Comparison of ENCODE assay signal across 9 cellular contexts in genomic region chr19:51799311-51799997, GRCh38. TPM values are rescaled to one million over a fixed set of nuclear protein-coding genes. Genes with fewer than 3 reads are reported as not detected.
DNase-seq lines count a peak whose midpoint lies in the region; ATAC-seq and TF ChIP-seq lines count a peak whose summit lies in the region.
"Had no signal": no experiment of that assay in that cellular context is flagged by ENCODE, and none has a peak within 500 bp of the region (broad histone marks: within the 10 kb centered on the region; RNA-seq: fewer than 3 reads in every experiment).

No MANE protein-coding gene starts in this region.

- no peaks in the 10 kb centered on the region for H3K27me3 ChIP-seq in gastroesophageal sphincter
- H3K27me3 ChIP-seq in psoas muscle (ENCODE audit: insufficient read depth in 3 of 3, low read length in 2 of 3) = peaks cover 0 to 3% (median 3%) of the 10 kb centered on the region in 3 donors

- H3K36me3 ChIP-seq in gastroesophageal sphincter = no peaks in the 10 kb centered on the region
- no peaks in the 10 kb centered on the region for H3K36me3 ChIP-seq in psoas muscle (ENCODE audit: insufficient read depth in 1 of 2, low read depth in 1 of 2)

- 17 to 60% methylated on average over 2 to 3 of the region's 13 CpGs for WGBS in gastroesophageal sphincter (ENCODE audit: low coverage in 1 of 2), 2 donors
- WGBS in psoas muscle, 3 donors = 12 to 25% (median 16%) methylated on average over 13 of the region's 13 CpGs

- DNase-seq in ELF-1 (ENCODE audit: low read depth, low spot score) (peak; percentile 2), SK-MEL-5 (ENCODE audit: low read depth, low spot score) (peak; percentile 27), psoas muscle (peak; percentile 73 to 83), GM10248 (ENCODE audit: extremely low spot score) (no peak), type B pancreatic cell (ENCODE audit: extremely low spot score, unreplicated experiment) (no peak)
- DNase-seq in stimulated activated CD4-positive, alpha-beta T cell treated with anti-CD3 and anti-CD28 coated beads, Interleukin-4, amount 100 ng/mL, for 4 hours = no peak

- no peaks in the 10 kb centered on the region for H3K4me1 Mint-ChIP-seq in type B pancreatic cell (ENCODE audit: unreplicated experiment)

- H3K27ac ChIP-seq in gastroesophageal sphincter (peak overlapping the region in 3 of 4 donors; percentile 59 to 72 (median 70)), psoas muscle (peak overlapping the region; percentile 41)

- POLR2A ChIA-PET in GM10248 (lab: Yijun Ruan, JAX) = no interaction called here

- intact Hi-C loops in psoas muscle (cut with DNase I) = no loop called here

- TF ChIP-seq EP300 in gastroesophageal sphincter (IDR thresholded peaks at IDR 0.05) = no peak

- H3K4me3 Mint-ChIP-seq in type B pancreatic cell = no peak overlapping the region

- CTCF ChIA-PET in GM10248 (lab: Yijun Ruan, JAX) = interaction anchor here (4.7 kb wide), 1 partner anchor 22 kb away, joined by 16 read pairs; no protein-coding TSS in a partner anchor

- no peak overlapping the region for H3K27ac Mint-ChIP-seq in type B pancreatic cell

- no peaks in the 10 kb centered on the region for H3K36me3 Mint-ChIP-seq in type B pancreatic cell

- ATAC-seq in gastroesophageal sphincter (peak; percentile 96), psoas muscle (peak; percentile 57 to 86 (median 76)), GM21447 (IDR thresholded peaks at IDR 0.05; ENCODE audit: unreplicated experiment) (no peak)

- TF ChIP-seq POLR2A in gastroesophageal sphincter (IDR thresholded peaks at IDR 0.05) = no peak

- H3K27me3 Mint-ChIP-seq in type B pancreatic cell = no peaks in the 10 kb centered on the region

- H3K9me3 ChIP-seq in gastroesophageal sphincter (no peaks in the 10 kb centered on the region), psoas muscle (no peaks in the 10 kb centered on the region)

- H3K9me3 Mint-ChIP-seq in type B pancreatic cell = peaks cover under 1% of the 10 kb centered on the region

- in situ Hi-C loops in SK-MEL-5 (cut with HindIII; ENCODE audit: low pct_unique_long_range_greater_than_20kb, low sequenced_read_pairs) = no loop called here

- H3K4me1 ChIP-seq in gastroesophageal sphincter (peaks cover 0 to 18% (median 0%) of the 10 kb centered on the region in 3 donors), psoas muscle (no peaks in the 10 kb centered on the region)

- H3K4me3 ChIP-seq in gastroesophageal sphincter (no peak overlapping the region), psoas muscle (no peak overlapping the region)

- TF ChIP-seq CTCF in gastroesophageal sphincter (IDR thresholded peaks at IDR 0.05) (no peak), psoas muscle (IDR thresholded peaks at IDR 0.05) (no peak), GM10248 (IDR thresholded peaks at IDR 0.05; ENCODE audit: control extremely low read depth, extremely low read depth, low read depth, missing control alignments) (no peak), type B pancreatic cell (conservative IDR thresholded peaks at IDR 0.05) (no peak)

RNA-seq across cellular contexts. Expression of gene FPR3, which starts 4.5 kb away (rescaled TPM):
- total RNA-seq in SK-MEL-5 (2014; rRNA removed; shearing (Covaris generic)) = not detected in 2 replicates
- polyA plus RNA-seq in SK-MEL-5 (2015; cell fraction: cytosol; rRNA removed) = not detected in 2 replicates
- not detected in 2 replicates for polyA plus RNA-seq in SK-MEL-5 (2015; cell fraction: nucleus; rRNA removed)
- 10 to 100 TPM in 1 of 4 donors, 1 to 10 TPM in 3; 1.9 to 16.2 (median 6.0) TPM for total RNA-seq in gastroesophageal sphincter
- total RNA-seq in psoas muscle = 1 to 10 TPM; 1.2 to 2.3 (median 1.8) TPM
- polyA plus RNA-seq in psoas muscle = under 1 TPM; 0.27 to 0.66 (median 0.32) TPM
- total RNA-seq in type B pancreatic cell (ENCODE audit: low replicate concordance) = not detected in 2 replicates
- total RNA-seq: epithelial cell of proximal tubule had no signal

RNA-seq across cellular contexts. Expression of gene FPR2, which starts 38.5 kb away (rescaled TPM):
- not detected in 2 replicates for total RNA-seq in SK-MEL-5 (2014; rRNA removed; shearing (Covaris generic))
- polyA plus RNA-seq in SK-MEL-5 (2015; cell fraction: cytosol; rRNA removed) = not detected in 2 replicates
- not detected in 2 replicates for polyA plus RNA-seq in SK-MEL-5 (2015; cell fraction: nucleus; rRNA removed)
- total RNA-seq in gastroesophageal sphincter (1 to 10 TPM in 2 of 4 donors, not detected in 2; 1.8 to 2.2 TPM), psoas muscle (under 1 TPM; 0.30 to 0.98 (median 0.68) TPM), type B pancreatic cell (ENCODE audit: low replicate concordance) (not detected in 2 replicates)
- polyA plus RNA-seq in psoas muscle = under 1 TPM; 0.06 to 0.21 (median 0.08) TPM
- total RNA-seq: epithelial cell of proximal tubule had no signal

RNA-seq across cellular contexts. Expression of gene FPR1, which starts 47.8 kb away (rescaled TPM):
- total RNA-seq in SK-MEL-5 (2014; rRNA removed; shearing (Covaris generic)) = not detected in 2 replicates
- not detected in 2 replicates for polyA plus RNA-seq in SK-MEL-5 (2015; cell fraction: cytosol; rRNA removed)
- polyA plus RNA-seq in SK-MEL-5 (2015; cell fraction: nucleus; rRNA removed) = 0.21 TPM in 1 of 2 replicates, not detected in the other
- total RNA-seq in gastroesophageal sphincter (10 to 100 TPM in 2 of 4 donors, 1 to 10 TPM in 1, under 1 TPM in 1; 0.93 to 19.8 (median 9.2) TPM), psoas muscle (1 to 10 TPM; 1.5 to 6.7 (median 3.5) TPM), type B pancreatic cell (ENCODE audit: low replicate concordance) (not detected in 2 replicates)
- polyA plus RNA-seq in psoas muscle = 1 to 10 TPM in 1 of 3 donors, under 1 TPM in 2; 0.45 to 2.1 (median 0.55) TPM
- total RNA-seq: epithelial cell of proximal tubule had no signal

Comparison
In these comparisons a context has a peak if more than half of its experiments do, and no peak if none do; other contexts are left out.
1. DNase-seq: peak in ELF-1 (single experiment), SK-MEL-5 (single experiment) and psoas muscle (2 of 2); none in stimulated activated CD4-positive, alpha-beta T cell treated with anti-CD3 and anti-CD28 coated beads, Interleukin-4, amount 100 ng/mL, for 4 hours (0 of 2), GM10248 (single experiment) and type B pancreatic cell (single experiment).